ENCODE assay signal across 12 cellular contexts in the genomic region with DNA sequence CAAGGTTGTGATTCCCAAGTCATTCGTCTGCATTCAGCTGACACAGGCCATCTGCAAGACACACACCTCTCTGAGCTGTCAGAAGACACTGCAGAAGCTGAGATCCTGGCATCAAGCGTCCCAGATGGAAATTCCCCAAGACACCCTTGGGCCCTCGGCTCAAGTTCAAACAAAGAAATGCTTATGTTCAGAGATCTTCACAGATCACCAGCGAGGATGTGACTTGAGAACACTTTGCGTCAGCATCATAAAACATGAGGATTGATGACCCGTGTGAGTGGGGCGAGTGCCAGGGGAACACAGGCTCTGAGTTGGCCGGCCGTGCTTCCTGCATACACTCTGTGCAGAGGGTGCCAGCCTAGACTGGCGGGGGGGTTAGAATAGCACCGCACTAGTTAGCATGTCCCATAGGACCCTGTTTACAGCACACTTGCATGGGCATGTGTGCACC. TPM values are rescaled to one million over a fixed set of nuclear protein-coding genes. Genes with fewer than 3 reads are reported as not detected.
DNase-seq lines count a peak whose midpoint lies in the region.
"Had no signal": no experiment of that assay in that cellular context is flagged by ENCODE, and none has a peak within 500 bp of the region (broad histone marks: within the 10 kb centered on the region; RNA-seq: fewer than 3 reads in every experiment).

No MANE protein-coding gene starts in this region.

- in situ Hi-C loops in ACHN (cut with HindIII; ENCODE audit: low pct_ligation_motif_present, low pct_unique_long_range_greater_than_20kb, low sequenced_read_pairs): no loop called here

- intact Hi-C loops in head of caudate nucleus (cut with DNase I): no loop called here

- H3K27me3 ChIP-seq in mesenchymal stem cell (ENCODE audit: control insufficient read depth in 1 of 2, insufficient read depth in 1 of 2, low read length in 2 of 2): peaks cover 0 to 38% of the 10 kb centered on the region in 2 experiments
- H3K27me3 ChIP-seq in effector memory CD4-positive, alpha-beta T cell (replicated peaks; ENCODE audit: control insufficient read depth, insufficient read depth, low read length, poor library complexity, severe bottlenecking): no peaks in the 10 kb centered on the region
- H3K27me3 ChIP-seq: neutrophil had no signal

- H3K14ac ChIP-seq in mesenchymal stem cell (ENCODE audit: low read length in 2 of 2): no peak overlapping the region

- DNase-seq in ACHN (peak; percentile 99), HPDE6-E6E7 (ENCODE audit: extremely low spot score) (peak; percentile 82), astrocyte of the hippocampus (ENCODE audit: low read depth, low spot score) (peak; percentile 49), mesenchymal stem cell (no peak), head of caudate nucleus (no peak), NCI-H1105 treated with DMSO at 0.1 percent for 48 hours (lab: John Stamatoyannopoulos, UW) (no peak)
- DNase-seq in activated T-cell treated with anti-CD3 and anti-CD28 coated beads, Interleukin-2, amount 50 U/mL, for 48 hours: no peak
- no peak for DNase-seq in effector memory CD4-positive, alpha-beta T cell
- DNase-seq: activated naive CD4-positive, alpha-beta T cell treated with anti-CD3 and anti-CD28 coated beads for 36 hours; CD8-positive, alpha-beta T cell; NCI-H1694 had no signal

- H2AFZ ChIP-seq in mesenchymal stem cell (ENCODE audit: low read depth, low read length): no peak overlapping the region

- no peak overlapping the region for H3K18ac ChIP-seq in mesenchymal stem cell (ENCODE audit: low read depth in 1 of 2, low read length in 2 of 2)

- no peak overlapping the region for H3K23ac ChIP-seq in mesenchymal stem cell (ENCODE audit: low read length in 2 of 2)

- no peaks in the 10 kb centered on the region for H3K9me3 ChIP-seq in mesenchymal stem cell (ENCODE audit: control insufficient read depth, low read length)
- no peaks in the 10 kb centered on the region for H3K9me3 ChIP-seq in effector memory CD4-positive, alpha-beta T cell (ENCODE audit: control insufficient read depth, low read length)
- H3K9me3 ChIP-seq: neutrophil had no signal

- no peak overlapping the region for H2BK15ac ChIP-seq in mesenchymal stem cell (ENCODE audit: low read depth, poor library complexity, severe bottlenecking)

- WGBS in mesenchymal stem cell: 82% methylated on average over 11 of the region's 11 CpGs

- peak overlapping the region; percentile 53 for H2BK5ac ChIP-seq in mesenchymal stem cell (ENCODE audit: low read depth, low read length, poor library complexity, severe bottlenecking)

- H3K4me2 ChIP-seq in mesenchymal stem cell (ENCODE audit: low read length, poor library complexity, severe bottlenecking): no peak overlapping the region

- peaks cover 33% of the 10 kb centered on the region for H3K4me1 ChIP-seq in mesenchymal stem cell (ENCODE audit: control insufficient read depth, insufficient read depth, low read depth, low read length)
- H3K4me1 ChIP-seq in effector memory CD4-positive, alpha-beta T cell (ENCODE audit: control insufficient read depth, insufficient read depth, low read length, poor library complexity, severe bottlenecking): no peaks in the 10 kb centered on the region

- H4K91ac ChIP-seq in mesenchymal stem cell (ENCODE audit: low read length): no peak overlapping the region

- peak overlapping the region; percentile 68 for H3K27ac ChIP-seq in mesenchymal stem cell (ENCODE audit: low read length, poor library complexity, severe bottlenecking)
- H3K27ac ChIP-seq in effector memory CD4-positive, alpha-beta T cell (ENCODE audit: insufficient read depth, low read length, poor library complexity, severe bottlenecking): no peak overlapping the region
- H3K27ac ChIP-seq: neutrophil had no signal

- no peaks in the 10 kb centered on the region for H3K36me3 ChIP-seq in mesenchymal stem cell (ENCODE audit: control insufficient read depth in 1 of 2, insufficient read depth in 2 of 2, low read depth in 1 of 2, low read length in 2 of 2)
- no peaks in the 10 kb centered on the region for H3K36me3 ChIP-seq in effector memory CD4-positive, alpha-beta T cell (ENCODE audit: control insufficient read depth, insufficient read depth, low read length)
- H3K36me3 ChIP-seq: neutrophil had no signal

- no peak overlapping the region for H2BK120ac ChIP-seq in mesenchymal stem cell (ENCODE audit: low read depth, low read length)

- no peak overlapping the region for H3K4me3 ChIP-seq in mesenchymal stem cell (ENCODE audit: insufficient read depth in 1 of 2, low read depth in 1 of 2, low read length in 2 of 2)
- H3K4me3 ChIP-seq in effector memory CD4-positive, alpha-beta T cell (ENCODE audit: insufficient read depth, low read depth, low read length, poor library complexity, severe bottlenecking): no peak overlapping the region

- no peak overlapping the region for H2AK5ac ChIP-seq in mesenchymal stem cell (ENCODE audit: low read length, severe bottlenecking)

- no peak overlapping the region for H3K4ac ChIP-seq in mesenchymal stem cell (ENCODE audit: low read depth in 1 of 2, low read length in 2 of 2)

- no peak overlapping the region for H3K9ac ChIP-seq in mesenchymal stem cell (ENCODE audit: low read length)

- H4K8ac ChIP-seq in mesenchymal stem cell (ENCODE audit: low read length): no peak overlapping the region

- H2BK12ac ChIP-seq in mesenchymal stem cell (ENCODE audit: low read length in 2 of 2): no peak overlapping the region

- no peaks in the 10 kb centered on the region for H3K79me1 ChIP-seq in mesenchymal stem cell (replicated peaks; ENCODE audit: low read length, poor library complexity, severe bottlenecking)

RNA-seq across cellular contexts. Expression of a gene that starts 36.8 kb away (rescaled TPM):
- polyA plus RNA-seq in mesenchymal stem cell (2013, experiment 1 of 2): 0.18 TPM
- 0.05 TPM for polyA plus RNA-seq in mesenchymal stem cell (2013, experiment 2 of 2)

RNA-seq across cellular contexts. Expression of a gene that starts 59.7 kb away (rescaled TPM):
- 0.18 TPM for polyA plus RNA-seq in mesenchymal stem cell (2013, experiment 1 of 2)
- 0.05 TPM for polyA plus RNA-seq in mesenchymal stem cell (2013, experiment 2 of 2)

Comparison
In these comparisons a context has a peak if more than half of its experiments do, and no peak if none do; other contexts are left out.
1. DNase-seq: peak in ACHN (single experiment), HPDE6-E6E7 (single experiment) and astrocyte of the hippocampus (single experiment); none in mesenchymal stem cell (single experiment), head of caudate nucleus (0 of 42), NCI-H1105 treated with DMSO at 0.1 percent for 48 hours (single experiment), activated T-cell treated with anti-CD3 and anti-CD28 coated beads, Interleukin-2, amount 50 U/mL, for 48 hours (0 of 2) and effector memory CD4-positive, alpha-beta T cell (0 of 3).